28 cellular contexts compared by ENCODE assay signal in genomic region chr11:107251298-107251697, GRCh38.
"Had no signal": no experiment of that assay in that cellular context is flagged by ENCODE, and none has a peak within 500 bp of the region (broad histone marks: within the 10 kb centered on the region; RNA-seq: fewer than 3 reads in every experiment).

No MANE protein-coding gene starts in this region.

- H3K9me3 ChIP-seq: SJSA1, SK-N-SH had no signal

- DNase-seq: Karpas-422, MM.1S, MV-4-11, NCI-H1092, NCI-H1105, NCI-H1417 treated with DMSO at 0.1 percent for 48 hours, NCI-H1436 treated with DMSO at 0.1 percent for 48 hours, NCI-H1694 treated with DMSO at 0.1 percent for 48 hours, NCI-H187 treated with DMSO at 0.1 percent for 48 hours, NCI-H2081, NCI-H2171 treated with DMSO at 0.1 percent for 48 hours, NCI-H2227 treated with DMSO at 0.1 percent for 48 hours, NCI-H345, NCI-H446, NCI-H510A treated with DMSO at 0.1 percent for 48 hours, NCI-H524 treated with DMSO at 0.1 percent for 48 hours, NCI-H526 treated with DMSO at 0.1 percent for 48 hours, NCI-H774, PC-9, SHP77, SK-N-SH, SW 1271, T-helper 1 cell had no signal

- H3K27me3 ChIP-seq: SJSA1 had no signal

- H3K4me2 ChIP-seq: KMS-11, PC-9, SK-N-SH had no signal

- H3K9ac ChIP-seq: KMS-11, SK-N-SH had no signal

- H3K27ac ChIP-seq: KMS-11, PC-9, RWPE1, SJSA1 had no signal

- H3K4me3 ChIP-seq: PC-9, SJSA1 had no signal

- H3K36me3 ChIP-seq: SJSA1 had no signal

- ATAC-seq: Panc1, Right ventricle myocardium inferior had no signal

- H2AFZ ChIP-seq: PC-9 had no signal

- H3K4me1 ChIP-seq: SJSA1 had no signal
